Comparison of ENCODE assay signal across 8 cellular contexts in the genomic region with DNA sequence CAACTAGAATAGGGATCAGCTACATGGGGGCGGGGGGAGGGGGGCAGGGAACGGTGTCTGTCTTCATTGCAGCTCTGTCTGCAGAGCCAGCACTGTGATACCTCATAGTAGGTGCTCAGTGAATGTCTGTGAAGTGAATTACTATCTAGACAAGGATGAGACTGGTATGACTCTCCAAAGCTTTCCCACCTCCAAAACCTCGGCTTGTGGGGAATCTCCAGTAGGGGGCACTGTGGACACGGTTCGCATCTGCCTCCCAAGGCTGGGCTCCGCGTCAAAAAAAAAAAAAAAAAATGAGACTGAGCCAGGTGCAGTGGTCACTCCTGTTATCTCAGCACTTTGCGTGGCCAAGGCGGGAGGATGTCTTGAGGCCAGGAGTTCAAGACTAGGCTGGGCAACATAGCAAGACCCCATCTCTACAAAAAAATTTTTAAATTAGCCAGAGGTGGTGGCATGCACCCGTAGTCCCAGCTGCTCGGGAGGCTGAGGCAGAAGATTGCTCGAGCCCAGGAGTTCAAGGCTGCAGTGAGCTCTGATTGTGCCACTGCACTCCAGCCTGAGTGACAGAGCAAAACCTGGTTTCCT. TPM values are rescaled to one million over a fixed set of nuclear protein-coding genes. Genes with fewer than 3 reads are reported as not detected.
DNase-seq lines count a peak whose midpoint lies in the region; ATAC-seq and TF ChIP-seq lines count a peak whose summit lies in the region.

No MANE protein-coding gene starts in this region.

- 38 to 57% methylated on average over 12 of the region's 12 CpGs for WGBS in sigmoid colon, 2 donors

- H3K4me3 ChIP-seq in HL-60 (replicated peaks; ENCODE audit: insufficient read depth, low read length) (no peak overlapping the region), WERI-Rb-1 (ENCODE audit: low read depth, low read length) (no peak overlapping the region), sigmoid colon (no peak overlapping the region)

- H3K36me3 ChIP-seq in WERI-Rb-1 (no peaks in the 10 kb centered on the region), sigmoid colon (peaks cover 0 to 13% (median 0%) of the 10 kb centered on the region in 4 donors)

- peak; percentile 66 for ATAC-seq in foreskin keratinocyte
- no peak for ATAC-seq in GM21529 (IDR thresholded peaks at IDR 0.05; ENCODE audit: unreplicated experiment)

- H3K27ac ChIP-seq in HL-60 (replicated peaks) (no peak overlapping the region), WERI-Rb-1 (no peak overlapping the region), foreskin keratinocyte (peak overlapping the region; percentile 42), sigmoid colon (peak overlapping the region in 1 of 4 donors; percentile 50)

- intact Hi-C loops in sigmoid colon (cut with DNase I), result loop anchor here (5.0 kb wide), 1 partner anchor 42 kb away; no protein-coding TSS in a partner anchor

- no peaks in the 10 kb centered on the region for H3K27me3 ChIP-seq in HL-60 (ENCODE audit: insufficient read depth, poor library complexity, severe bottlenecking)
- peaks cover 76% of the 10 kb centered on the region for H3K27me3 ChIP-seq in WERI-Rb-1 (ENCODE audit: insufficient read depth, low read depth, severe bottlenecking)
- no peaks in the 10 kb centered on the region for H3K27me3 ChIP-seq in foreskin keratinocyte
- H3K27me3 ChIP-seq in sigmoid colon, result no peaks in the 10 kb centered on the region

- TF ChIP-seq EP300 in sigmoid colon (IDR thresholded peaks at IDR 0.05), result no peak

- peaks cover 28% of the 10 kb centered on the region for H3K4me1 ChIP-seq in foreskin keratinocyte
- H3K4me1 ChIP-seq in sigmoid colon, result peaks cover 0 to 23% (median 13%) of the 10 kb centered on the region in 4 donors

- DNase-seq in COLO668 (lab: John Stamatoyannopoulos, UW; ENCODE audit: unreplicated experiment), result peak; percentile 11
- peak; percentile 35 to 42 for DNase-seq in HL-60 (ENCODE audit: low read depth in 1 of 2, low spot score in 1 of 2)
- DNase-seq in WERI-Rb-1, result no peak
- peak in 1 of 2 donors; percentile 64 for DNase-seq in foreskin keratinocyte
- peak; percentile 66 for DNase-seq in sigmoid colon
- DNase-seq in KG1 (lab: John Stamatoyannopoulos, UW), result no peak
- no peak for DNase-seq in putamen (ENCODE audit: low spot score)

- TF ChIP-seq CTCF in HL-60 (IDR thresholded peaks at IDR 0.05; ENCODE audit: insufficient read depth, low read length), result peak; percentile 86
- TF ChIP-seq CTCF in WERI-Rb-1 (IDR thresholded peaks at IDR 0.05; ENCODE audit: low read depth, low read length), result peak; percentile 65
- TF ChIP-seq CTCF in foreskin keratinocyte (conservative IDR thresholded peaks at IDR 0.05), result peak; percentile 82
- peak in 3 of 4 experiments; percentile 45 to 63 (median 46) for TF ChIP-seq CTCF in sigmoid colon (IDR thresholded peaks at IDR 0.05)

- H3K9me3 ChIP-seq in WERI-Rb-1 (ENCODE audit: severe bottlenecking) (no peaks in the 10 kb centered on the region), sigmoid colon (no peaks in the 10 kb centered on the region)

- no peak for TF ChIP-seq POLR2A in sigmoid colon (IDR thresholded peaks at IDR 0.05)

RNA-seq across cellular contexts. Expression of a gene that starts 9.6 kb away (rescaled TPM):
- total RNA-seq in foreskin keratinocyte (13.2 and 14.6 TPM in 2 replicates), sigmoid colon (10 to 100 TPM; 11.8 to 23.3 (median 13.7) TPM)
- polyA plus RNA-seq in foreskin keratinocyte (5.4 and 5.9 TPM in 2 replicates), sigmoid colon (10 to 100 TPM in 1 of 3 donors, 1 to 10 TPM in 2; 6.0 to 25.6 (median 7.2) TPM)

RNA-seq across cellular contexts. Expression of a gene that starts 32.0 kb away (rescaled TPM):
- total RNA-seq in foreskin keratinocyte (265 and 427 TPM in 2 replicates), sigmoid colon (10 to 100 TPM in 2 of 4 donors, 1 to 10 TPM in 2; 1.5 to 21.3 (median 11.7) TPM)
- polyA plus RNA-seq in foreskin keratinocyte (170 and 271 TPM in 2 replicates), sigmoid colon (10 to 100 TPM in 1 of 3 donors, 1 to 10 TPM in 1, under 1 TPM in 1; 0.46 to 10.0 (median 1.8) TPM)

RNA-seq across cellular contexts. Expression of a gene that starts 59.4 kb away (rescaled TPM):
- 164 and 166 TPM in 2 replicates for total RNA-seq in foreskin keratinocyte
- polyA plus RNA-seq in foreskin keratinocyte, result 223 TPM in 2 replicates
- total RNA-seq in sigmoid colon, result 10 to 100 TPM; 15.8 to 31.4 (median 26.9) TPM
- polyA plus RNA-seq in sigmoid colon, result 100 to 1,000 TPM; 100 to 135 (median 132) TPM

Comparison
In these comparisons a context has a peak if more than half of its experiments do, and no peak if none do; other contexts are left out.
1. DNase-seq: peak in COLO668 (single experiment), HL-60 (2 of 2) and sigmoid colon (single experiment); none in WERI-Rb-1 (single experiment), KG1 (single experiment) and putamen (single experiment).
2. RNA of a gene that starts 32.0 kb away (total RNA-seq): 265 to 427 TPM in foreskin keratinocyte; 1.5 to 21.3 TPM in sigmoid colon; every median in the first group is over 10 times any median in the second.
3. Peak in every context shown above with its lines, with median percentiles within 50 percentile points of each other: CTCF ChIP-seq.